8 cellular contexts compared by ENCODE assay signal in the genomic region with DNA sequence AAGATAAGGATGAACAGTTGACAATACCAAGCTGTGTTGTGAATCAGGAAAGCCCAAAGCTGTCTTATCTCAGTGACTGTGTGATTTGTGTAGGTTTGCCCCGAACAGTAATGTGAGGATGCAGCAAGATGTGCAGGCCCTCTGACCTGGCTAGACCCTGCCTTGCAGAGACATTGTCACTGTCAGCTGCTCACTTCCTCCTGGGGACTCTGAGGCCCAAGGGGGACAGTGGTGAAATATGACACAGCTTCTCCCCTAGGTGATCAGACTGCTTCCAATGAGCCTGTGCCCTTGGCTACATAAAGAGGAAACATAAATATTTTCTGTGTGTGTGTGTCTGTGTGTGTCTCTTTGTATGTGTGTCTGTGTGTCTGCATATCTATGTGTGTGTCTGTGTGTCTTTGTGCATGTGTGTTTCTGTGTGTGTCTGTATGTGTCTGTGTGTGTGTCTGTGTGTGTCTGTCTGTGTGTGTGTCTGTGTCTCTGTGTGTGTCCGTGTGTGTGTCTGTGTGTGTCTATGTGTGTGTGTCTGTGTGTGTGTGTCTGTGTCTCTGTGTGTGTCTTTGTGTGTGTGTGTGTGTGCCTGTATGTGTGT. TPM values are rescaled to one million over a fixed set of nuclear protein-coding genes. Genes with fewer than 3 reads are reported as not detected.
DNase-seq lines count a peak whose midpoint lies in the region; ATAC-seq and TF ChIP-seq lines count a peak whose summit lies in the region.

No MANE protein-coding gene starts in this region.

- TF ChIP-seq POLR2A in breast epithelium (IDR thresholded peaks at IDR 0.05): no peak

- no peaks in the 10 kb centered on the region for H4K20me1 ChIP-seq in Loucy (ENCODE audit: insufficient read depth, low read length, poor library complexity, severe bottlenecking)

- no peaks in the 10 kb centered on the region for H3K79me2 ChIP-seq in Loucy (ENCODE audit: insufficient read depth, low read length)

- TF ChIP-seq CTCF in Loucy (conservative IDR thresholded peaks at IDR 0.05; ENCODE audit: low read length) (no peak), mucosa of descending colon (IDR thresholded peaks at IDR 0.05) (no peak), breast epithelium (IDR thresholded peaks at IDR 0.05) (no peak)

- H3K27ac ChIP-seq in breast epithelium: no peak overlapping the region

- H3K36me3 ChIP-seq in Loucy (ENCODE audit: insufficient read depth, low read length) (no peaks in the 10 kb centered on the region), mucosa of descending colon (ENCODE audit: low read depth) (no peaks in the 10 kb centered on the region), breast epithelium (no peaks in the 10 kb centered on the region)

- intact Hi-C loops in mucosa of descending colon (cut with DNase I, micrococcal nuclease): no loop called here
- intact Hi-C loops in breast epithelium (cut with DNase I; ENCODE audit: low total_unique reads): no loop called here

- no peaks in the 10 kb centered on the region for H3K9me2 ChIP-seq in Loucy (replicated peaks; ENCODE audit: low read depth, low read length)

- no peaks in the 10 kb centered on the region for H3K27me3 ChIP-seq in Loucy (ENCODE audit: insufficient read depth, low read length, poor library complexity, severe bottlenecking)
- H3K27me3 ChIP-seq in breast epithelium: no peaks in the 10 kb centered on the region

- peak overlapping the region; percentile 38 for H3K4me2 ChIP-seq in Loucy (ENCODE audit: low read depth, low read length, poor library complexity, severe bottlenecking)

- DNase-seq in mucosa of descending colon: no peak
- no peak for DNase-seq in breast epithelium (ENCODE audit: low spot score in 2 of 2)
- no peak for DNase-seq in NCI-H187 (lab: John Stamatoyannopoulos, UW)
- DNase-seq in AG08396 (ENCODE audit: low spot score): no peak
- DNase-seq in pons (ENCODE audit: low spot score): no peak

- H3K9me3 ChIP-seq in Loucy (ENCODE audit: insufficient read depth, low read depth, low read length): no peaks in the 10 kb centered on the region
- no peaks in the 10 kb centered on the region for H3K9me3 ChIP-seq in mucosa of descending colon
- no peaks in the 10 kb centered on the region for H3K9me3 ChIP-seq in breast epithelium

- H3K4me1 ChIP-seq in Loucy (ENCODE audit: insufficient read depth, low read length, poor library complexity, severe bottlenecking) (peaks cover 5% of the 10 kb centered on the region), mucosa of descending colon (ENCODE audit: low read depth) (no peaks in the 10 kb centered on the region), breast epithelium (no peaks in the 10 kb centered on the region)

- no peak overlapping the region for H3K9ac ChIP-seq in Loucy (ENCODE audit: low read depth, low read length, poor library complexity, severe bottlenecking)

- H3K4me3 ChIP-seq in Loucy (ENCODE audit: low read length, poor library complexity, severe bottlenecking): no peak overlapping the region
- no peak overlapping the region for H3K4me3 ChIP-seq in mucosa of descending colon
- no peak overlapping the region for H3K4me3 ChIP-seq in breast epithelium

- ATAC-seq in GM18907 (IDR thresholded peaks at IDR 0.05; ENCODE audit: unreplicated experiment) (peak; percentile 76), HG02759 (IDR thresholded peaks at IDR 0.05; ENCODE audit: unreplicated experiment) (peak; percentile 74), mucosa of descending colon (peak; percentile 71)

- H3F3A ChIP-seq in Loucy (ENCODE audit: low read depth): no peaks in the 10 kb centered on the region

- no peak overlapping the region for H2AFZ ChIP-seq in Loucy (ENCODE audit: low read length)

RNA-seq across cellular contexts. Expression of a gene that starts 21.7 kb away (rescaled TPM):
- 10 to 100 TPM; 43.7 to 60.1 (median 50.6) TPM for total RNA-seq in mucosa of descending colon
- total RNA-seq in breast epithelium: 10 to 100 TPM; 10.1 to 18.7 (median 14.4) TPM
